8 cellular contexts compared by ENCODE assay signal in genomic region chr3:32460817-32461496, GRCh38. TPM values are rescaled to one million over a fixed set of nuclear protein-coding genes. Genes with fewer than 3 reads are reported as not detected.
A peak's percentile ranks its signal among the peaks of the same experiment; 100 is the strongest.
DNase-seq lines count a peak whose midpoint lies in the region; ATAC-seq and TF ChIP-seq lines count a peak whose summit lies in the region.
"Not testable (repeated sequence)": the region's sequence is repeated elsewhere in the genome, so short reads cannot be mapped to it uniquely, and the experiment has no call there.

No MANE protein-coding gene starts in this region.

- H3K36me3 ChIP-seq in DND-41 (ENCODE audit: insufficient read depth, low read length); Loucy (ENCODE audit: insufficient read depth, low read length); colonic mucosa; iPS-20b (ENCODE audit: insufficient read depth, low read depth, low read length); neural progenitor cell: not testable (repeated sequence)

- not testable (repeated sequence) for H4K20me1 ChIP-seq in DND-41 (ENCODE audit: insufficient read depth, low read length); Loucy (ENCODE audit: insufficient read depth, low read length, poor library complexity, severe bottlenecking)
- peaks cover 19% of the 10 kb centered on the region for H4K20me1 ChIP-seq in neural progenitor cell (ENCODE audit: low read depth)

- H3K4me2 ChIP-seq in DND-41 (ENCODE audit: insufficient read depth, low read length) (peak overlapping the region; percentile 68), Loucy (ENCODE audit: low read depth, low read length, poor library complexity, severe bottlenecking) (peak overlapping the region; percentile 72), neural progenitor cell (peak overlapping the region; percentile 80)

- H3K27me3 ChIP-seq in DND-41 (ENCODE audit: insufficient read depth, low read length, poor library complexity); Loucy (ENCODE audit: insufficient read depth, low read length, poor library complexity, severe bottlenecking); colonic mucosa; iPS-20b (ENCODE audit: insufficient read depth, low read length); neural progenitor cell: not testable (repeated sequence)

- H3K4me1 ChIP-seq in DND-41 (ENCODE audit: insufficient read depth, low read length), result peaks cover 46% of the 10 kb centered on the region
- H3K4me1 ChIP-seq in Loucy (ENCODE audit: insufficient read depth, low read length, poor library complexity, severe bottlenecking), result peaks cover 53% of the 10 kb centered on the region
- H3K4me1 ChIP-seq in colonic mucosa, result not testable (repeated sequence)
- peaks cover 25% of the 10 kb centered on the region for H3K4me1 ChIP-seq in iPS-20b (ENCODE audit: insufficient read depth, low read length)
- peaks cover 41% of the 10 kb centered on the region for H3K4me1 ChIP-seq in neural progenitor cell

- TF ChIP-seq CTCF in DND-41 (IDR thresholded peaks at IDR 0.05; ENCODE audit: borderline replicate concordance, extremely low read depth, low read length, poor library complexity, severe bottlenecking); Loucy (conservative IDR thresholded peaks at IDR 0.05; ENCODE audit: low read length); colonic mucosa (IDR thresholded peaks at IDR 0.05); neural progenitor cell (IDR thresholded peaks at IDR 0.05); type B pancreatic cell (conservative IDR thresholded peaks at IDR 0.05): not testable (repeated sequence)

- H3K4me1 Mint-ChIP-seq in T-helper 1 cell treated with Interleukin-12 subunit alpha and Interleukin-12 subunit beta and Interleukin-4 antibody, amounts not matched to agents 30 μg/mL and 1 μg/mL, for 36 hours (ENCODE audit: low read depth), result peaks cover 35% of the 10 kb centered on the region
- peaks cover 37% of the 10 kb centered on the region for H3K4me1 Mint-ChIP-seq in activated T-cell treated with anti-CD3 and anti-CD28 coated beads, Interleukin-2, amount 50 U/mL, for 4 hours (ENCODE audit: low read depth)
- H3K4me1 Mint-ChIP-seq in neural progenitor cell (peaks cover 17% of the 10 kb centered on the region), type B pancreatic cell (ENCODE audit: unreplicated experiment) (peaks cover 12% of the 10 kb centered on the region)

- intact Hi-C loops in colonic mucosa (cut with DNase I), result loop anchor here (10.0 kb wide), 1 partner anchor 286 kb away; no protein-coding TSS in a partner anchor

- peak overlapping the region in 1 of 2 experiments; percentile 52; a peak in 1 of 4 replicates for H3K4me3 ChIP-seq in DND-41 (ENCODE audit: low read depth in 1 of 2, low read length in 2 of 2)
- peak overlapping the region; percentile 65 for H3K4me3 ChIP-seq in Loucy (ENCODE audit: low read length, poor library complexity, severe bottlenecking)
- not testable (repeated sequence) for H3K4me3 ChIP-seq in colonic mucosa
- peak overlapping the region; percentile 53; the same call in 1 of the 2 replicates for H3K4me3 ChIP-seq in iPS-20b (ENCODE audit: low read length)
- H3K4me3 ChIP-seq in neural progenitor cell, result peak overlapping the region; percentile 37

- not testable (repeated sequence) for ATAC-seq in DND-41 (ENCODE audit: insufficient read depth, low read depth); activated T-cell treated with anti-CD3 and anti-CD28 coated beads, Interleukin-2, amount 50 U/mL, for 4 hours

- H3K9me3 ChIP-seq in DND-41 (ENCODE audit: insufficient read depth, low read length, severe bottlenecking); Loucy (ENCODE audit: insufficient read depth, low read depth, low read length); colonic mucosa; iPS-20b (ENCODE audit: insufficient read depth, low read depth, low read length); neural progenitor cell (ENCODE audit: low read depth): not testable (repeated sequence)

- H3K36me3 Mint-ChIP-seq in T-helper 1 cell treated with Interleukin-12 subunit alpha and Interleukin-12 subunit beta and Interleukin-4 antibody, amounts not matched to agents 30 μg/mL and 1 μg/mL, for 36 hours (ENCODE audit: low read depth); activated T-cell treated with anti-CD3 and anti-CD28 coated beads, Interleukin-2, amount 50 U/mL, for 4 hours (ENCODE audit: insufficient read depth); neural progenitor cell; type B pancreatic cell: not testable (repeated sequence)

- not testable (repeated sequence) for DNase-seq in DND-41; activated T-cell treated with anti-CD3 and anti-CD28 coated beads, Interleukin-2, amount 50 U/mL, for 4 hours; colonic mucosa; neural progenitor cell (ENCODE audit: low spot score); type B pancreatic cell (ENCODE audit: extremely low spot score, unreplicated experiment)

- not testable (repeated sequence) for H2AFZ ChIP-seq in DND-41 (ENCODE audit: low read depth, low read length); neural progenitor cell (replicated peaks)
- peak overlapping the region; percentile 3; the same call in 1 of the 2 replicates for H2AFZ ChIP-seq in Loucy (ENCODE audit: low read length)

- not testable (repeated sequence) for H3K27ac Mint-ChIP-seq in T-helper 1 cell treated with Interleukin-12 subunit alpha and Interleukin-12 subunit beta and Interleukin-4 antibody, amounts not matched to agents 30 μg/mL and 1 μg/mL, for 36 hours; neural progenitor cell
- peak overlapping the region; percentile 61 for H3K27ac Mint-ChIP-seq in type B pancreatic cell

- H3K9ac ChIP-seq in DND-41 (ENCODE audit: low read depth, low read length) (peak overlapping the region; percentile 47), Loucy (ENCODE audit: low read depth, low read length, poor library complexity, severe bottlenecking) (peak overlapping the region; percentile 66), iPS-20b (ENCODE audit: low read depth, low read length) (peak overlapping the region; percentile 46; the same call in 1 of the 2 replicates)
- not testable (repeated sequence) for H3K9ac ChIP-seq in colonic mucosa (ENCODE audit: low read depth in 2 of 2, low read length in 2 of 2); neural progenitor cell

- H3K4me3 Mint-ChIP-seq in T-helper 1 cell treated with Interleukin-12 subunit alpha and Interleukin-12 subunit beta and Interleukin-4 antibody, amounts not matched to agents 30 μg/mL and 1 μg/mL, for 36 hours, result peak overlapping the region; percentile 82
- peak overlapping the region; percentile 70 for H3K4me3 Mint-ChIP-seq in activated T-cell treated with anti-CD3 and anti-CD28 coated beads, Interleukin-2, amount 50 U/mL, for 4 hours
- H3K4me3 Mint-ChIP-seq in neural progenitor cell, type B pancreatic cell: not testable (repeated sequence)

- H3K27me3 Mint-ChIP-seq in T-helper 1 cell treated with Interleukin-12 subunit alpha and Interleukin-12 subunit beta and Interleukin-4 antibody, amounts not matched to agents 30 μg/mL and 1 μg/mL, for 36 hours (ENCODE audit: low read depth); activated T-cell treated with anti-CD3 and anti-CD28 coated beads, Interleukin-2, amount 50 U/mL, for 4 hours (ENCODE audit: low read depth); neural progenitor cell (ENCODE audit: insufficient read depth, low read depth); type B pancreatic cell: not testable (repeated sequence)

- H3K9me3 Mint-ChIP-seq in T-helper 1 cell treated with Interleukin-12 subunit alpha and Interleukin-12 subunit beta and Interleukin-4 antibody, amounts not matched to agents 30 μg/mL and 1 μg/mL, for 36 hours; activated T-cell treated with anti-CD3 and anti-CD28 coated beads, Interleukin-2, amount 50 U/mL, for 4 hours; neural progenitor cell; type B pancreatic cell: not testable (repeated sequence)

- H3K27ac ChIP-seq in DND-41 (ENCODE audit: low read length) (peak overlapping the region; percentile 91), colonic mucosa (peak overlapping the region; percentile 27), iPS-20b (ENCODE audit: low read length) (peak overlapping the region; percentile 8)
- not testable (repeated sequence) for H3K27ac ChIP-seq in neural progenitor cell

- H3K9me2 ChIP-seq in Loucy (replicated peaks; ENCODE audit: low read depth, low read length), result not testable (repeated sequence)

- H3F3A ChIP-seq in Loucy (ENCODE audit: low read depth), result not testable (repeated sequence)
- peaks cover 17% of the 10 kb centered on the region for H3F3A ChIP-seq in neural progenitor cell (ENCODE audit: low read depth)

- not testable (repeated sequence) for H3K79me2 ChIP-seq in DND-41 (ENCODE audit: insufficient read depth, low read length); Loucy (ENCODE audit: insufficient read depth, low read length); neural progenitor cell (ENCODE audit: low read depth)

RNA-seq across cellular contexts. Expression of gene CMTM6, which starts 41.7 kb away (rescaled TPM):
- total RNA-seq in activated T-cell treated with anti-CD3 and anti-CD28 coated beads, Interleukin-2, amount 50 U/mL, for 4 hours, result 10 to 100 TPM; 44.3 to 60.9 (median 47.9) TPM
- total RNA-seq in colonic mucosa (10 to 100 TPM; 55.3 to 73.7 TPM), neural progenitor cell (ENCODE audit: low replicate concordance) (62.0 and 70.2 TPM in 2 replicates), type B pancreatic cell (ENCODE audit: low replicate concordance) (37.5 and 51.2 TPM in 2 replicates)
